ENCODE assay signal across 14 cellular contexts in genomic region chr11:102289510-102290078, GRCh38. TPM values are rescaled to one million over a fixed set of nuclear protein-coding genes. Genes with fewer than 3 reads are reported as not detected.
A peak's percentile ranks its signal among the peaks of the same experiment; 100 is the strongest.
DNase-seq lines count a peak whose midpoint lies in the region; TF ChIP-seq lines count a peak whose summit lies in the region.
"Had no signal": no experiment of that assay in that cellular context is flagged by ENCODE, and none has a peak within 500 bp of the region (broad histone marks: within the 10 kb centered on the region; RNA-seq: fewer than 3 reads in every experiment).

No MANE protein-coding gene starts in this region.

- H3K36me3 Mint-ChIP-seq in brain (no peaks in the 10 kb centered on the region), nephron (ENCODE audit: low read depth) (no peaks in the 10 kb centered on the region), endodermal cell (ENCODE audit: low read depth) (no peaks in the 10 kb centered on the region)

- H3K27ac Mint-ChIP-seq in brain (peak overlapping the region in 4 of 5 experiments; percentile 10 to 42 (median 22)), nephron (peak overlapping the region in 2 of 3 experiments; percentile 58 to 82), endodermal cell (no peak overlapping the region)
- H3K27ac Mint-ChIP-seq: activated naive CD4-positive, alpha-beta T cell treated with anti-CD3 and anti-CD28 coated beads for 36 hours had no signal

- H3K4me1 ChIP-seq in ACC112 (ENCODE audit: control insufficient read depth, insufficient read depth, low read length, unreplicated experiment) (peaks cover 19% of the 10 kb centered on the region), endodermal cell (ENCODE audit: control insufficient read depth, insufficient read depth, low read length) (no peaks in the 10 kb centered on the region)
- H3K4me1 ChIP-seq: SJCRH30 had no signal

- H3K9me3 Mint-ChIP-seq in brain (no peaks in the 10 kb centered on the region), nephron (no peaks in the 10 kb centered on the region), endodermal cell (peaks cover 2% of the 10 kb centered on the region)
- H3K9me3 Mint-ChIP-seq: activated naive CD4-positive, alpha-beta T cell treated with anti-CD3 and anti-CD28 coated beads for 36 hours had no signal

- H3K9ac ChIP-seq in endodermal cell (ENCODE audit: extremely low read depth, low read length, poor library complexity, severe bottlenecking): no peak overlapping the region

- no peaks in the 10 kb centered on the region for H3K36me3 ChIP-seq in ACC112 (ENCODE audit: insufficient read depth, low read length)
- no peaks in the 10 kb centered on the region for H3K36me3 ChIP-seq in KOPT-K1 (ENCODE audit: insufficient read depth, low read length)
- H3K36me3 ChIP-seq in endodermal cell (ENCODE audit: control insufficient read depth, insufficient read depth, low read length): no peaks in the 10 kb centered on the region
- H3K36me3 ChIP-seq: MG63, neutrophil, SJCRH30 had no signal

- DNase-seq in stimulated activated CD4-positive, alpha-beta T cell treated with anti-CD3 and anti-CD28 coated beads, Interleukin-15, amount 100 ng/mL, for 24 hours: no peak
- DNase-seq in endodermal cell (no peak), GM10266 (ENCODE audit: extremely low spot score) (no peak), midbrain (lab: John Stamatoyannopoulos, UW) (no peak)
- DNase-seq: activated naive CD4-positive, alpha-beta T cell treated with anti-CD3 and anti-CD28 coated beads for 36 hours; MG63; SJCRH30; small intestine had no signal

- no peak for TF ChIP-seq CTCF in brain (conservative IDR thresholded peaks at IDR 0.05)
- TF ChIP-seq CTCF in nephron (IDR thresholded peaks at IDR 0.05; ENCODE audit: unreplicated experiment in 3 of 3): no peak
- no peak for TF ChIP-seq CTCF in endodermal cell (conservative IDR thresholded peaks at IDR 0.05)
- TF ChIP-seq CTCF in GM10266 (IDR thresholded peaks at IDR 0.05; ENCODE audit: control insufficient read depth, insufficient read depth, low read depth, missing control alignments): no peak

- no peak overlapping the region for H3K27ac ChIP-seq in ACC112 (ENCODE audit: low read depth, low read length)
- peak overlapping the region; percentile 7 for H3K27ac ChIP-seq in KOPT-K1 (ENCODE audit: low read depth, low read length, poor library complexity, severe bottlenecking)
- H3K27ac ChIP-seq in endodermal cell (ENCODE audit: low read depth, low read length): no peak overlapping the region
- H3K27ac ChIP-seq: neutrophil, SJCRH30 had no signal

- H3K27me3 Mint-ChIP-seq in brain (no peaks in the 10 kb centered on the region), nephron (ENCODE audit: low read depth) (no peaks in the 10 kb centered on the region), endodermal cell (ENCODE audit: insufficient read depth) (no peaks in the 10 kb centered on the region)

- WGBS in endodermal cell (ENCODE audit: insufficient coverage in 1 of 2, insufficient read length in 1 of 2), 2 experiments: 73 to 75% methylated on average over 3 to 5 of the region's 5 CpGs

- peaks cover 28% of the 10 kb centered on the region for H3K4me1 Mint-ChIP-seq in brain
- peaks cover 29% of the 10 kb centered on the region for H3K4me1 Mint-ChIP-seq in nephron
- peaks cover 6% of the 10 kb centered on the region for H3K4me1 Mint-ChIP-seq in endodermal cell

- H3K79me2 ChIP-seq in ACC112 (ENCODE audit: control insufficient read depth, insufficient read depth, low read length, unreplicated experiment): no peaks in the 10 kb centered on the region

- peak overlapping the region; percentile 63 for H2AFZ ChIP-seq in ACC112 (ENCODE audit: low read length, unreplicated experiment)

- H3K9me3 ChIP-seq in KOPT-K1 (ENCODE audit: insufficient read depth, low read length, poor library complexity, severe bottlenecking) (no peaks in the 10 kb centered on the region), endodermal cell (ENCODE audit: control insufficient read depth, low read length) (no peaks in the 10 kb centered on the region)
- H3K9me3 ChIP-seq: MG63, neutrophil, SJCRH30 had no signal

- H3K4me3 Mint-ChIP-seq in brain (no peak overlapping the region), nephron (no peak overlapping the region), endodermal cell (no peak overlapping the region)
- H3K4me3 Mint-ChIP-seq: activated naive CD4-positive, alpha-beta T cell treated with anti-CD3 and anti-CD28 coated beads for 36 hours had no signal

- no peak overlapping the region for H3K4me3 ChIP-seq in ACC112 (ENCODE audit: low read depth, low read length)
- H3K4me3 ChIP-seq in endodermal cell (ENCODE audit: low read length): no peak overlapping the region
- H3K4me3 ChIP-seq: lung, MG63, SJCRH30 had no signal

- H3K27me3 ChIP-seq in ACC112 (ENCODE audit: insufficient read depth, low read length) (no peaks in the 10 kb centered on the region), endodermal cell (ENCODE audit: control insufficient read depth, insufficient read depth, low read length, poor library complexity, severe bottlenecking) (no peaks in the 10 kb centered on the region)
- H3K27me3 ChIP-seq: MG63, neutrophil, SJCRH30 had no signal

RNA-seq across cellular contexts. Expression of gene BIRC3, which starts 27.7 kb away (rescaled TPM):
- 0.17 TPM for polyA plus RNA-seq in brain (ENCODE audit: insufficient read depth, low read depth, low replicate concordance)
- under 1 TPM; 0.04 to 0.07 TPM for total RNA-seq in endodermal cell
- polyA plus RNA-seq in endodermal cell (2013, experiment 1 of 2): 0.18 TPM
- 0.41 TPM for polyA plus RNA-seq in endodermal cell (2013, experiment 2 of 2)
- total RNA-seq: SJCRH30 had no signal

RNA-seq across cellular contexts. Expression of gene BIRC2, which starts 57.4 kb away (rescaled TPM):
- polyA plus RNA-seq in brain (ENCODE audit: insufficient read depth, low read depth, low replicate concordance): 9.6 TPM
- 10 to 100 TPM; 45.4 to 55.3 TPM for total RNA-seq in endodermal cell
- 50.3 TPM for polyA plus RNA-seq in endodermal cell (2013, experiment 1 of 2)
- polyA plus RNA-seq in endodermal cell (2013, experiment 2 of 2): 37.7 TPM
